In the genomic region with DNA sequence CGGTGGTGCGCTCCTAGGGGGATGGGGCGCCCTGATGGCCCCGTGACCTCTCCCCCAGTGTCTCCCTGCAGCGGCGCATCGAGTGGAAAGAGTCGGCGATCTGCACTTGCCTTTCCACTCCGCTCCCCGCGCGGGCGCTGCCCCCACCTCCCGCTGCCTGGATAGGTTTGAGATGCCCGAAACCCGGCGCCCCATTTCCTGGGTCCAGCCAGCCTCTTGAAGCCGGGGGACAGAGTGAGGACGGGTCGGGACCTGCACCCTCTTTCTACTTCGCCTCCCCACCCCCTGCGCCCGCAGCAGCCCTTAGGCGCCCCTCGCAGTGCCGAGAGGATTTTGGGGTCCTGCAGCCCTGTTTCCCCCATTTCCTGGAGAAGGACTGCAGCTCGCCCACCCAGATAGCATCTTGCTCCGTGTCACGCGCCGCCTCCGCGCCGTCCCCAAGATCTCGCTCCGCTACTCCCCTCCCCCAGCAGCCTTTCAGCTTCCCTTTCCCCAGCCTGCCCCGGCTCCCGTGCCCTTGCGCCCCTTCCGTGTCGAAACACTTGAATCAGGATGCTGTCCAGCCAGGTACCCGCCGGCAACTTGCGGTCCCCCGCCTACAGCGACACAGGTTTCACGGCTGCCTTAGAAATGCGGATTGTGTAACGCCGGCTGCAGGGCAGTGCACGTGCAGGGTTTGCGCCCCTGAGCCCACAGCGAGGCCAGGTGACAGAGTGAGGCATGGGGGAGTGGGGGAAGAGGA, we compare ENCODE assay signal across 1 cellular context.
TF ChIP-seq lines count a peak whose summit lies in the region.

No MANE protein-coding gene starts in this region.

TF ChIP-seq in H1, 55 proteins besides CTCF, POLR2A, EP300 and RAD21:
- TF ChIP-seq KDM4A (IDR thresholded peaks at IDR 0.05; ENCODE audit: low read depth, low read length, severe bottlenecking) (peak; percentile 96), KDM1A (IDR thresholded peaks at IDR 0.05; ENCODE audit: borderline replicate concordance, low read length) (peak; percentile 9; the same call in 1 of the 2 replicates), GTF2F1 (IDR thresholded peaks at IDR 0.05; ENCODE audit: borderline replicate concordance, low read depth, low read length) (no peak), JUN (IDR thresholded peaks at IDR 0.05; ENCODE audit: low read depth, low read length) (no peak), RBBP5 (IDR thresholded peaks at IDR 0.05; ENCODE audit: borderline replicate concordance, low read depth, low read length) (peak; percentile 33; the same call in 1 of the 2 replicates), YY1 (IDR thresholded peaks at IDR 0.05; ENCODE audit: low read depth, low read length) (no peak), E2F6 (IDR thresholded peaks at IDR 0.05) (peak; percentile 79), SIN3A (conservative IDR thresholded peaks at IDR 0.05 in 1 of 2, IDR thresholded peaks at IDR 0.05 in 1 of 2; ENCODE audit: low read depth in 1 of 2, low read length in 2 of 2) (peak in 1 of 2 experiments; percentile 37; a peak in 1 of 4 replicates), SIRT6 (IDR thresholded peaks at IDR 0.05; ENCODE audit: low read length) (no peak), MAFK (IDR thresholded peaks at IDR 0.05; ENCODE audit: low read depth, low read length) (no peak), CEBPB (IDR thresholded peaks at IDR 0.05; ENCODE audit: low read depth, low read length) (peak; percentile 71), HDAC2 (IDR thresholded peaks at IDR 0.05; ENCODE audit: borderline replicate concordance in 1 of 2, low read depth in 2 of 2, low read length in 2 of 2) (peak in 1 of 2 experiments; percentile 37; a peak in 1 of 4 replicates), ASH2L (IDR thresholded peaks at IDR 0.05; ENCODE audit: low read length) (no peak), EZH2 (IDR thresholded peaks at IDR 0.05; ENCODE audit: low read depth, low read length, severe bottlenecking) (peak; percentile 40), POU5F1 (IDR thresholded peaks at IDR 0.05; ENCODE audit: low read depth, low read length) (no peak), PHF8 (conservative IDR thresholded peaks at IDR 0.05; ENCODE audit: low read depth, low read length) (0 out of 2 replicates have a peak, but pooled peaks have one; percentile 26), SUZ12 (IDR thresholded peaks at IDR 0.05; ENCODE audit: low read length) (peak; percentile 63), USF2 (IDR thresholded peaks at IDR 0.05; ENCODE audit: low read length) (no peak), SP4 (IDR thresholded peaks at IDR 0.05; ENCODE audit: low read length) (no peak), NANOG (IDR thresholded peaks at IDR 0.05; ENCODE audit: insufficient read depth, low read depth, low read length, poor library complexity, severe bottlenecking) (no peak), SAP30 (IDR thresholded peaks at IDR 0.05; ENCODE audit: insufficient read depth, insufficient replicate concordance, low read length) (peak; percentile 92), ATF2 (IDR thresholded peaks at IDR 0.05; ENCODE audit: low read length) (no peak)
- TF ChIP-seq, protein P1, sequence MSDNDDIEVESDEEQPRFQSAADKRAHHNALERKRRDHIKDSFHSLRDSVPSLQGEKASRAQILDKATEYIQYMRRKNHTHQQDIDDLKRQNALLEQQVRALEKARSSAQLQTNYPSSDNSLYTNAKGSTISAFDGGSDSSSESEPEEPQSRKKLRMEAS (IDR thresholded peaks at IDR 0.05) = peak; percentile 95
